Comparison of ENCODE assay signal across 1 cellular context in the genomic region with DNA sequence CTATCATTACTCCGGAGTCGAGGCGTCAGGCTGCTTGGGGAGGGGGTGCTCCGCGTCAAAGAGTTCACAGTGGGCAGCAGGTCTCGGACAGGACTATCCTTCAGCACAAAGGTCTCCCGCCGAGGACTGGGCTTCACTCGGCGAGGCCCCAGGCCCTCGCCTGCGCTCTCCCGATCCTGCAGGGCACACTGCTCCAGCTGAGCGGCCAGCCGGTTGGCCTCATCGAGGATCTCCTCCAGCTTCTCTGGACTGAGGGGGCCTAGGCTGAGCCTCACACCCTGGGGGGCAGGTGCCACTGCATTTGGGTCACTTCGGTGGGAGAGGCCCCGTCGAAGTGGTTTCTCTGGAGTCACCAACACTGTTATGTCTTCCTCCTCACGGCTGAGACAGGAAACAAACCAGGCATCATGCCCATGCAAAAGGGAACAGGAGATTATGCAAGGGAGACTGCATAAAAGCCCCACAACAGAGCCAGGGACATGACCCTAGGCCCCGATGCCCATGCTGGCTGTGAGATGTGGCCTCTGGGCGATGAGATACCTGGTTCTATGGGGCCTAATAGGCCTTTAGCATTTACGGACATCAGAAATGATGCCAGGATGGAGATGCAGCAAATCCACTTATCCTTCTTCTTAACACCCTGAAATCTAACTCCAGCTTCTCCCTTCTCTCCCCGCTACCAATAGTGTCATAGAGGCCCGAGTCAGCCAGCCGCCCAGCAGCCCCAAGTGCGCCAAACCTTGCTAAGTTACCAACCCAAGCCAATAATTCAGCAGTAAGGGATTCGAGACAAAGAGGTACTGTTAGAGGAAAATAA.
TF ChIP-seq lines count a peak whose summit lies in the region.

No MANE protein-coding gene starts in this region.

TF ChIP-seq in HepG2, 621 proteins besides CTCF, POLR2A, EP300 and RAD21 (continued from another document and continues in another):
- 0 out of 2 replicates have a peak, but pooled peaks have one; percentile 4 for TF ChIP-seq HOXA9 (CRISPR knock-in tag; IDR thresholded peaks at IDR 0.05; ENCODE audit: borderline replicate concordance)
- TF ChIP-seq TMF1 (CRISPR knock-in tag; IDR thresholded peaks at IDR 0.05; ENCODE audit: low read depth), result no peak
- TF ChIP-seq NFE2 (CRISPR knock-in tag; IDR thresholded peaks at IDR 0.05), result no peak
- no peak for TF ChIP-seq ZNF652 (CRISPR knock-in tag; IDR thresholded peaks at IDR 0.05; ENCODE audit: borderline replicate concordance, low read depth)
- no peak for TF ChIP-seq ZNF354B (CRISPR knock-in tag; IDR thresholded peaks at IDR 0.05)
- no peak for TF ChIP-seq ARNTL (CRISPR knock-in tag; IDR thresholded peaks at IDR 0.05)
- TF ChIP-seq NRL (CRISPR knock-in tag; IDR thresholded peaks at IDR 0.05; ENCODE audit: borderline replicate concordance), result no peak
- TF ChIP-seq ZNF160 (CRISPR knock-in tag; IDR thresholded peaks at IDR 0.05), result no peak
- no peak for TF ChIP-seq ZNF205 (CRISPR knock-in tag; IDR thresholded peaks at IDR 0.05)
- no peak for TF ChIP-seq NCOA5 (CRISPR knock-in tag; IDR thresholded peaks at IDR 0.05)
- TF ChIP-seq CBFB (CRISPR knock-in tag; IDR thresholded peaks at IDR 0.05), result no peak
- TF ChIP-seq, protein P1, sequence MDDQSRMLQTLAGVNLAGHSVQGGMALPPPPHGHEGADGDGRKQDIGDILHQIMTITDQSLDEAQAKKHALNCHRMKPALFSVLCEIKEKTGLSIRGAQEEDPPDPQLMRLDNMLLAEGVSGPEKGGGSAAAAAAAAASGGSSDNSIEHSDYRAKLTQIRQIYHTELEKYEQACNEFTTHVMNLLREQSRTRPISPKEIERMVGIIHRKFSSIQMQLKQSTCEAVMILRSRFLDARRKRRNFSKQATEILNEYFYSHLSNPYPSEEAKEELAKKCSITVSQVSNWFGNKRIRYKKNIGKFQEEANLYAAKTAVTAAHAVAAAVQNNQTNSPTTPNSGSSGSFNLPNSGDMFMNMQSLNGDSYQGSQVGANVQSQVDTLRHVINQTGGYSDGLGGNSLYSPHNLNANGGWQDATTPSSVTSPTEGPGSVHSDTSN (CRISPR knock-in tag; IDR thresholded peaks at IDR 0.05; ENCODE audit: borderline replicate concordance), result no peak
- TF ChIP-seq, protein P2, sequence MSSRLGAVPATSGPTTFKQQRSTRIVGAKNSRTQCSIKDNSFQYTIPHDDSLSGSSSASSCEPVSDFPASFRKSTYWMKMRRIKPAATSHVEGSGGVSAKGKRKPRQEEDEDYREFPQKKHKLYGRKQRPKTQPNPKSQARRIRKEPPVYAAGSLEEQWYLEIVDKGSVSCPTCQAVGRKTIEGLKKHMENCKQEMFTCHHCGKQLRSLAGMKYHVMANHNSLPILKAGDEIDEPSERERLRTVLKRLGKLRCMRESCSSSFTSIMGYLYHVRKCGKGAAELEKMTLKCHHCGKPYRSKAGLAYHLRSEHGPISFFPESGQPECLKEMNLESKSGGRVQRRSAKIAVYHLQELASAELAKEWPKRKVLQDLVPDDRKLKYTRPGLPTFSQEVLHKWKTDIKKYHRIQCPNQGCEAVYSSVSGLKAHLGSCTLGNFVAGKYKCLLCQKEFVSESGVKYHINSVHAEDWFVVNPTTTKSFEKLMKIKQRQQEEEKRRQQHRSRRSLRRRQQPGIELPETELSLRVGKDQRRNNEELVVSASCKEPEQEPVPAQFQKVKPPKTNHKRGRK (CRISPR knock-in tag; IDR thresholded peaks at IDR 0.05), result no peak
- no peak for TF ChIP-seq ZNF143 (CRISPR knock-in tag; IDR thresholded peaks at IDR 0.05)
- TF ChIP-seq, protein P3, sequence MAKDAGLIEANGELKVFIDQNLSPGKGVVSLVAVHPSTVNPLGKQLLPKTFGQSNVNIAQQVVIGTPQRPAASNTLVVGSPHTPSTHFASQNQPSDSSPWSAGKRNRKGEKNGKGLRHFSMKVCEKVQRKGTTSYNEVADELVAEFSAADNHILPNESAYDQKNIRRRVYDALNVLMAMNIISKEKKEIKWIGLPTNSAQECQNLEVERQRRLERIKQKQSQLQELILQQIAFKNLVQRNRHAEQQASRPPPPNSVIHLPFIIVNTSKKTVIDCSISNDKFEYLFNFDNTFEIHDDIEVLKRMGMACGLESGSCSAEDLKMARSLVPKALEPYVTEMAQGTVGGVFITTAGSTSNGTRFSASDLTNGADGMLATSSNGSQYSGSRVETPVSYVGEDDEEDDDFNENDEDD (CRISPR knock-in tag; IDR thresholded peaks at IDR 0.05; ENCODE audit: borderline replicate concordance), result no peak
- no peak for TF ChIP-seq MED8 (CRISPR knock-in tag; IDR thresholded peaks at IDR 0.05; ENCODE audit: insufficient replicate concordance)
- TF ChIP-seq GABPA (IDR thresholded peaks at IDR 0.05; ENCODE audit: low read depth, low read length), result no peak
- TF ChIP-seq GABPA (CRISPR knock-in tag; IDR thresholded peaks at IDR 0.05; ENCODE audit: low read depth), result no peak
- TF ChIP-seq, protein P4, sequence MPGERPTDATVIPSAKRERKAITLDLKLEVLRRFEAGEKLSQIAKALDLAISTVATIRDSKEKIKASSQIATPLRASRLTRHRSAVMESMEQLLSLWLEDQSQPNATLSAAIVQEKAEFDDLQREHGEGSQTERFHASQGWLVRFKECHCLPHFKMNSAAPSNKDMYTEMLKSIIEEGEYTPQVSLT (CRISPR knock-in tag; IDR thresholded peaks at IDR 0.05; ENCODE audit: borderline replicate concordance, low read depth), result no peak
- no peak for TF ChIP-seq ZNF530 (CRISPR knock-in tag; IDR thresholded peaks at IDR 0.05; ENCODE audit: low read depth)
- TF ChIP-seq, protein P5, sequence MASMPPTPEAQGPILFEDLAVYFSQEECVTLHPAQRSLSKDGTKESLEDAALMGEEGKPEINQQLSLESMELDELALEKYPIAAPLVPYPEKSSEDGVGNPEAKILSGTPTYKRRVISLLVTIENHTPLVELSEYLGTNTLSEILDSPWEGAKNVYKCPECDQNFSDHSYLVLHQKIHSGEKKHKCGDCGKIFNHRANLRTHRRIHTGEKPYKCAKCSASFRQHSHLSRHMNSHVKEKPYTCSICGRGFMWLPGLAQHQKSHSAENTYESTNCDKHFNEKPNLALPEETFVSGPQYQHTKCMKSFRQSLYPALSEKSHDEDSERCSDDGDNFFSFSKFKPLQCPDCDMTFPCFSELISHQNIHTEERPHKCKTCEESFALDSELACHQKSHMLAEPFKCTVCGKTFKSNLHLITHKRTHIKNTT (CRISPR knock-in tag; IDR thresholded peaks at IDR 0.05), result no peak
- TF ChIP-seq ATAD3A (CRISPR knock-in tag; IDR thresholded peaks at IDR 0.05), result no peak
- no peak for TF ChIP-seq SIN3A (IDR thresholded peaks at IDR 0.05; ENCODE audit: borderline replicate concordance, low read depth, low read length)
- no peak for TF ChIP-seq ZNF773 (CRISPR knock-in tag; IDR thresholded peaks at IDR 0.05; ENCODE audit: borderline replicate concordance)
- TF ChIP-seq THAP11 (CRISPR knock-in tag; IDR thresholded peaks at IDR 0.05), result no peak
- no peak for TF ChIP-seq ZNF619 (CRISPR knock-in tag; IDR thresholded peaks at IDR 0.05)
- TF ChIP-seq, protein P6, sequence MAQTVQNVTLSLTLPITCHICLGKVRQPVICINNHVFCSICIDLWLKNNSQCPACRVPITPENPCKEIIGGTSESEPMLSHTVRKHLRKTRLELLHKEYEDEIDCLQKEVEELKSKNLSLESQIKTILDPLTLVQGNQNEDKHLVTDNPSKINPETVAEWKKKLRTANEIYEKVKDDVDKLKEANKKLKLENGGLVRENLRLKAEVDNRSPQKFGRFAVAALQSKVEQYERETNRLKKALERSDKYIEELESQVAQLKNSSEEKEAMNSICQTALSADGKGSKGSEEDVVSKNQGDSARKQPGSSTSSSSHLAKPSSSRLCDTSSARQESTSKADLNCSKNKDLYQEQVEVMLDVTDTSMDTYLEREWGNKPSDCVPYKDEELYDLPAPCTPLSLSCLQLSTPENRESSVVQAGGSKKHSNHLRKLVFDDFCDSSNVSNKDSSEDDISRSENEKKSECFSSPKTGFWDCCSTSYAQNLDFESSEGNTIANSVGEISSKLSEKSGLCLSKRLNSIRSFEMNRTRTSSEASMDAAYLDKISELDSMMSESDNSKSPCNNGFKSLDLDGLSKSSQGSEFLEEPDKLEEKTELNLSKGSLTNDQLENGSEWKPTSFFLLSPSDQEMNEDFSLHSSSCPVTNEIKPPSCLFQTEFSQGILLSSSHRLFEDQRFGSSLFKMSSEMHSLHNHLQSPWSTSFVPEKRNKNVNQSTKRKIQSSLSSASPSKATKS (CRISPR knock-in tag; IDR thresholded peaks at IDR 0.05), result no peak
- TF ChIP-seq, protein P7, sequence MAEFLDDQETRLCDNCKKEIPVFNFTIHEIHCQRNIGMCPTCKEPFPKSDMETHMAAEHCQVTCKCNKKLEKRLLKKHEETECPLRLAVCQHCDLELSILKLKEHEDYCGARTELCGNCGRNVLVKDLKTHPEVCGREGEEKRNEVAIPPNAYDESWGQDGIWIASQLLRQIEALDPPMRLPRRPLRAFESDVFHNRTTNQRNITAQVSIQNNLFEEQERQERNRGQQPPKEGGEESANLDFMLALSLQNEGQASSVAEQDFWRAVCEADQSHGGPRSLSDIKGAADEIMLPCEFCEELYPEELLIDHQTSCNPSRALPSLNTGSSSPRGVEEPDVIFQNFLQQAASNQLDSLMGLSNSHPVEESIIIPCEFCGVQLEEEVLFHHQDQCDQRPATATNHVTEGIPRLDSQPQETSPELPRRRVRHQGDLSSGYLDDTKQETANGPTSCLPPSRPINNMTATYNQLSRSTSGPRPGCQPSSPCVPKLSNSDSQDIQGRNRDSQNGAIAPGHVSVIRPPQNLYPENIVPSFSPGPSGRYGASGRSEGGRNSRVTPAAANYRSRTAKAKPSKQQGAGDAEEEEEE (CRISPR knock-in tag; IDR thresholded peaks at IDR 0.05; ENCODE audit: borderline replicate concordance), result no peak
- TF ChIP-seq ZNF747 (CRISPR knock-in tag; IDR thresholded peaks at IDR 0.05; ENCODE audit: borderline replicate concordance), result no peak
- TF ChIP-seq, protein P8, sequence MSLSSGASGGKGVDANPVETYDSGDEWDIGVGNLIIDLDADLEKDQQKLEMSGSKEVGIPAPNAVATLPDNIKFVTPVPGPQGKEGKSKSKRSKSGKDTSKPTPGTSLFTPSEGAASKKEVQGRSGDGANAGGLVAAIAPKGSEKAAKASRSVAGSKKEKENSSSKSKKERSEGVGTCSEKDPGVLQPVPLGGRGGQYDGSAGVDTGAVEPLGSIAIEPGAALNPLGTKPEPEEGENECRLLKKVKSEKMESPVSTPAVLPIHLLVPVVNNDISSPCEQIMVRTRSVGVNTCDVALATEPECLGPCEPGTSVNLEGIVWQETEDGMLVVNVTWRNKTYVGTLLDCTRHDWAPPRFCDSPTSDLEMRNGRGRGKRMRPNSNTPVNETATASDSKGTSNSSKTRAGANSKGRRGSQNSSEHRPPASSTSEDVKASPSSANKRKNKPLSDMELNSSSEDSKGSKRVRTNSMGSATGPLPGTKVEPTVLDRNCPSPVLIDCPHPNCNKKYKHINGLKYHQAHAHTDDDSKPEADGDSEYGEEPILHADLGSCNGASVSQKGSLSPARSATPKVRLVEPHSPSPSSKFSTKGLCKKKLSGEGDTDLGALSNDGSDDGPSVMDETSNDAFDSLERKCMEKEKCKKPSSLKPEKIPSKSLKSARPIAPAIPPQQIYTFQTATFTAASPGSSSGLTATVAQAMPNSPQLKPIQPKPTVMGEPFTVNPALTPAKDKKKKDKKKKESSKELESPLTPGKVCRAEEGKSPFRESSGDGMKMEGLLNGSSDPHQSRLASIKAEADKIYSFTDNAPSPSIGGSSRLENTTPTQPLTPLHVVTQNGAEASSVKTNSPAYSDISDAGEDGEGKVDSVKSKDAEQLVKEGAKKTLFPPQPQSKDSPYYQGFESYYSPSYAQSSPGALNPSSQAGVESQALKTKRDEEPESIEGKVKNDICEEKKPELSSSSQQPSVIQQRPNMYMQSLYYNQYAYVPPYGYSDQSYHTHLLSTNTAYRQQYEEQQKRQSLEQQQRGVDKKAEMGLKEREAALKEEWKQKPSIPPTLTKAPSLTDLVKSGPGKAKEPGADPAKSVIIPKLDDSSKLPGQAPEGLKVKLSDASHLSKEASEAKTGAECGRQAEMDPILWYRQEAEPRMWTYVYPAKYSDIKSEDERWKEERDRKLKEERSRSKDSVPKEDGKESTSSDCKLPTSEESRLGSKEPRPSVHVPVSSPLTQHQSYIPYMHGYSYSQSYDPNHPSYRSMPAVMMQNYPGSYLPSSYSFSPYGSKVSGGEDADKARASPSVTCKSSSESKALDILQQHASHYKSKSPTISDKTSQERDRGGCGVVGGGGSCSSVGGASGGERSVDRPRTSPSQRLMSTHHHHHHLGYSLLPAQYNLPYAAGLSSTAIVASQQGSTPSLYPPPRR (CRISPR knock-in tag; IDR thresholded peaks at IDR 0.05; ENCODE audit: borderline replicate concordance), result no peak
- TF ChIP-seq RBAK (CRISPR knock-in tag; IDR thresholded peaks at IDR 0.05), result no peak
- no peak for TF ChIP-seq PHF20 (CRISPR knock-in tag; IDR thresholded peaks at IDR 0.05)
- TF ChIP-seq, protein P9, sequence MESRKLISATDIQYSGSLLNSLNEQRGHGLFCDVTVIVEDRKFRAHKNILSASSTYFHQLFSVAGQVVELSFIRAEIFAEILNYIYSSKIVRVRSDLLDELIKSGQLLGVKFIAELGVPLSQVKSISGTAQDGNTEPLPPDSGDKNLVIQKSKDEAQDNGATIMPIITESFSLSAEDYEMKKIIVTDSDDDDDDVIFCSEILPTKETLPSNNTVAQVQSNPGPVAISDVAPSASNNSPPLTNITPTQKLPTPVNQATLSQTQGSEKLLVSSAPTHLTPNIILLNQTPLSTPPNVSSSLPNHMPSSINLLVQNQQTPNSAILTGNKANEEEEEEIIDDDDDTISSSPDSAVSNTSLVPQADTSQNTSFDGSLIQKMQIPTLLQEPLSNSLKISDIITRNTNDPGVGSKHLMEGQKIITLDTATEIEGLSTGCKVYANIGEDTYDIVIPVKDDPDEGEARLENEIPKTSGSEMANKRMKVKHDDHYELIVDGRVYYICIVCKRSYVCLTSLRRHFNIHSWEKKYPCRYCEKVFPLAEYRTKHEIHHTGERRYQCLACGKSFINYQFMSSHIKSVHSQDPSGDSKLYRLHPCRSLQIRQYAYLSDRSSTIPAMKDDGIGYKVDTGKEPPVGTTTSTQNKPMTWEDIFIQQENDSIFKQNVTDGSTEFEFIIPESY (CRISPR knock-in tag; IDR thresholded peaks at IDR 0.05), result 0 out of 2 replicates have a peak, but pooled peaks have one; percentile 29
- TF ChIP-seq CHD4 (IDR thresholded peaks at IDR 0.05; ENCODE audit: borderline replicate concordance, low read length), result no peak
- TF ChIP-seq, protein P10, sequence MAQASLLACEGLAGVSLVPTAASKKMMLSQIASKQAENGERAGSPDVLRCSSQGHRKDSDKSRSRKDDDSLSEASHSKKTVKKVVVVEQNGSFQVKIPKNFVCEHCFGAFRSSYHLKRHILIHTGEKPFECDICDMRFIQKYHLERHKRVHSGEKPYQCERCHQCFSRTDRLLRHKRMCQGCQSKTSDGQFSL (CRISPR knock-in tag; IDR thresholded peaks at IDR 0.05), result no peak
- no peak for TF ChIP-seq JUN (CRISPR knock-in tag; IDR thresholded peaks at IDR 0.05)
- TF ChIP-seq MIER3 (CRISPR knock-in tag; IDR thresholded peaks at IDR 0.05; ENCODE audit: borderline replicate concordance), result no peak
- TF ChIP-seq, protein P11, sequence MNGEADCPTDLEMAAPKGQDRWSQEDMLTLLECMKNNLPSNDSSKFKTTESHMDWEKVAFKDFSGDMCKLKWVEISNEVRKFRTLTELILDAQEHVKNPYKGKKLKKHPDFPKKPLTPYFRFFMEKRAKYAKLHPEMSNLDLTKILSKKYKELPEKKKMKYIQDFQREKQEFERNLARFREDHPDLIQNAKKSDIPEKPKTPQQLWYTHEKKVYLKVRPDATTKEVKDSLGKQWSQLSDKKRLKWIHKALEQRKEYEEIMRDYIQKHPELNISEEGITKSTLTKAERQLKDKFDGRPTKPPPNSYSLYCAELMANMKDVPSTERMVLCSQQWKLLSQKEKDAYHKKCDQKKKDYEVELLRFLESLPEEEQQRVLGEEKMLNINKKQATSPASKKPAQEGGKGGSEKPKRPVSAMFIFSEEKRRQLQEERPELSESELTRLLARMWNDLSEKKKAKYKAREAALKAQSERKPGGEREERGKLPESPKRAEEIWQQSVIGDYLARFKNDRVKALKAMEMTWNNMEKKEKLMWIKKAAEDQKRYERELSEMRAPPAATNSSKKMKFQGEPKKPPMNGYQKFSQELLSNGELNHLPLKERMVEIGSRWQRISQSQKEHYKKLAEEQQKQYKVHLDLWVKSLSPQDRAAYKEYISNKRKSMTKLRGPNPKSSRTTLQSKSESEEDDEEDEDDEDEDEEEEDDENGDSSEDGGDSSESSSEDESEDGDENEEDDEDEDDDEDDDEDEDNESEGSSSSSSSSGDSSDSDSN (CRISPR knock-in tag; IDR thresholded peaks at IDR 0.05), result peak; percentile 23; the same call in 1 of the 2 replicates
